Comparison of ENCODE assay signal across 1 cellular context in the genomic region with DNA sequence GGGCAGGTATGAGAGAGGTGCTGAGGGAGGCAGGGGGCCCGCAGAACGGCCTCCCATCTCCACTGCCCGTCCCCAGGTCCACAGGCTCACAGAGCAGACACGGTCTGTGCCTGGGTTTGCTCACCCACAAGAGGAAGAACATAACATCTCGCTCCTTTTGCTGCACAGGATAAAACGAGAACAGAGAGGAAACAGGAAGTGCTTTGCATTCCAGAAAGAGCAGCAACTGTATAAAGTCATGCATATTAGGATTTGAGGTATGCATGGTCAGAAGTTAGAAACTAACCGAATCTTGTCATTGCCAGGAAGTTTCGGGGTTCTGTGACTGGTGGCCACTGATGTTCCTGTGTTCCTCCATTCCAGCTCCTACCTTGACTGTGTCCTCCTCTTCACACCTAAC.
TF ChIP-seq lines count a peak whose summit lies in the region.

No MANE protein-coding gene starts in this region.

TF ChIP-seq in H1, 55 proteins besides CTCF, POLR2A, EP300 and RAD21:
- TF ChIP-seq SIX5 (IDR thresholded peaks at IDR 0.05; ENCODE audit: low read depth, low read length): no peak
- TF ChIP-seq, protein P1, sequence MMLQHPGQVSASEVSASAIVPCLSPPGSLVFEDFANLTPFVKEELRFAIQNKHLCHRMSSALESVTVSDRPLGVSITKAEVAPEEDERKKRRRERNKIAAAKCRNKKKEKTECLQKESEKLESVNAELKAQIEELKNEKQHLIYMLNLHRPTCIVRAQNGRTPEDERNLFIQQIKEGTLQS (IDR thresholded peaks at IDR 0.05; ENCODE audit: insufficient read depth, low read depth, low read length): no peak
- TF ChIP-seq BACH1 (IDR thresholded peaks at IDR 0.05; ENCODE audit: low read length): no peak
- no peak for TF ChIP-seq SP1 (IDR thresholded peaks at IDR 0.05; ENCODE audit: low read depth, low read length)
- no peak for TF ChIP-seq EZH2 (IDR thresholded peaks at IDR 0.05; ENCODE audit: low read depth, low read length, severe bottlenecking)
- no peak for TF ChIP-seq MAFK (IDR thresholded peaks at IDR 0.05; ENCODE audit: low read depth, low read length)
- TF ChIP-seq CTBP2 (IDR thresholded peaks at IDR 0.05; ENCODE audit: borderline replicate concordance, insufficient read depth, insufficient read length, low read length): no peak
- TF ChIP-seq SIRT6 (IDR thresholded peaks at IDR 0.05; ENCODE audit: low read length): no peak
- TF ChIP-seq, protein P2, sequence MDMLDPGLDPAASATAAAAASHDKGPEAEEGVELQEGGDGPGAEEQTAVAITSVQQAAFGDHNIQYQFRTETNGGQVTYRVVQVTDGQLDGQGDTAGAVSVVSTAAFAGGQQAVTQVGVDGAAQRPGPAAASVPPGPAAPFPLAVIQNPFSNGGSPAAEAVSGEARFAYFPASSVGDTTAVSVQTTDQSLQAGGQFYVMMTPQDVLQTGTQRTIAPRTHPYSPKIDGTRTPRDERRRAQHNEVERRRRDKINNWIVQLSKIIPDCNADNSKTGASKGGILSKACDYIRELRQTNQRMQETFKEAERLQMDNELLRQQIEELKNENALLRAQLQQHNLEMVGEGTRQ (IDR thresholded peaks at IDR 0.05; ENCODE audit: low read length): no peak
- TF ChIP-seq GTF2F1 (IDR thresholded peaks at IDR 0.05; ENCODE audit: borderline replicate concordance, low read depth, low read length): no peak
- TF ChIP-seq GABPA (IDR thresholded peaks at IDR 0.05; ENCODE audit: borderline replicate concordance, insufficient read depth, low read length): no peak
- no peak for TF ChIP-seq KDM1A (IDR thresholded peaks at IDR 0.05; ENCODE audit: borderline replicate concordance, low read length)
- TF ChIP-seq RXRA (IDR thresholded peaks at IDR 0.05; ENCODE audit: insufficient read depth, low read depth, low read length): no peak
- TF ChIP-seq ZNF274 (IDR thresholded peaks at IDR 0.05; ENCODE audit: borderline replicate concordance, extremely low read depth, low read length): no peak
- no peak for TF ChIP-seq YY1 (IDR thresholded peaks at IDR 0.05; ENCODE audit: low read depth, low read length)
- no peak for TF ChIP-seq POU5F1 (IDR thresholded peaks at IDR 0.05; ENCODE audit: low read depth, low read length)
- TF ChIP-seq, protein P3, sequence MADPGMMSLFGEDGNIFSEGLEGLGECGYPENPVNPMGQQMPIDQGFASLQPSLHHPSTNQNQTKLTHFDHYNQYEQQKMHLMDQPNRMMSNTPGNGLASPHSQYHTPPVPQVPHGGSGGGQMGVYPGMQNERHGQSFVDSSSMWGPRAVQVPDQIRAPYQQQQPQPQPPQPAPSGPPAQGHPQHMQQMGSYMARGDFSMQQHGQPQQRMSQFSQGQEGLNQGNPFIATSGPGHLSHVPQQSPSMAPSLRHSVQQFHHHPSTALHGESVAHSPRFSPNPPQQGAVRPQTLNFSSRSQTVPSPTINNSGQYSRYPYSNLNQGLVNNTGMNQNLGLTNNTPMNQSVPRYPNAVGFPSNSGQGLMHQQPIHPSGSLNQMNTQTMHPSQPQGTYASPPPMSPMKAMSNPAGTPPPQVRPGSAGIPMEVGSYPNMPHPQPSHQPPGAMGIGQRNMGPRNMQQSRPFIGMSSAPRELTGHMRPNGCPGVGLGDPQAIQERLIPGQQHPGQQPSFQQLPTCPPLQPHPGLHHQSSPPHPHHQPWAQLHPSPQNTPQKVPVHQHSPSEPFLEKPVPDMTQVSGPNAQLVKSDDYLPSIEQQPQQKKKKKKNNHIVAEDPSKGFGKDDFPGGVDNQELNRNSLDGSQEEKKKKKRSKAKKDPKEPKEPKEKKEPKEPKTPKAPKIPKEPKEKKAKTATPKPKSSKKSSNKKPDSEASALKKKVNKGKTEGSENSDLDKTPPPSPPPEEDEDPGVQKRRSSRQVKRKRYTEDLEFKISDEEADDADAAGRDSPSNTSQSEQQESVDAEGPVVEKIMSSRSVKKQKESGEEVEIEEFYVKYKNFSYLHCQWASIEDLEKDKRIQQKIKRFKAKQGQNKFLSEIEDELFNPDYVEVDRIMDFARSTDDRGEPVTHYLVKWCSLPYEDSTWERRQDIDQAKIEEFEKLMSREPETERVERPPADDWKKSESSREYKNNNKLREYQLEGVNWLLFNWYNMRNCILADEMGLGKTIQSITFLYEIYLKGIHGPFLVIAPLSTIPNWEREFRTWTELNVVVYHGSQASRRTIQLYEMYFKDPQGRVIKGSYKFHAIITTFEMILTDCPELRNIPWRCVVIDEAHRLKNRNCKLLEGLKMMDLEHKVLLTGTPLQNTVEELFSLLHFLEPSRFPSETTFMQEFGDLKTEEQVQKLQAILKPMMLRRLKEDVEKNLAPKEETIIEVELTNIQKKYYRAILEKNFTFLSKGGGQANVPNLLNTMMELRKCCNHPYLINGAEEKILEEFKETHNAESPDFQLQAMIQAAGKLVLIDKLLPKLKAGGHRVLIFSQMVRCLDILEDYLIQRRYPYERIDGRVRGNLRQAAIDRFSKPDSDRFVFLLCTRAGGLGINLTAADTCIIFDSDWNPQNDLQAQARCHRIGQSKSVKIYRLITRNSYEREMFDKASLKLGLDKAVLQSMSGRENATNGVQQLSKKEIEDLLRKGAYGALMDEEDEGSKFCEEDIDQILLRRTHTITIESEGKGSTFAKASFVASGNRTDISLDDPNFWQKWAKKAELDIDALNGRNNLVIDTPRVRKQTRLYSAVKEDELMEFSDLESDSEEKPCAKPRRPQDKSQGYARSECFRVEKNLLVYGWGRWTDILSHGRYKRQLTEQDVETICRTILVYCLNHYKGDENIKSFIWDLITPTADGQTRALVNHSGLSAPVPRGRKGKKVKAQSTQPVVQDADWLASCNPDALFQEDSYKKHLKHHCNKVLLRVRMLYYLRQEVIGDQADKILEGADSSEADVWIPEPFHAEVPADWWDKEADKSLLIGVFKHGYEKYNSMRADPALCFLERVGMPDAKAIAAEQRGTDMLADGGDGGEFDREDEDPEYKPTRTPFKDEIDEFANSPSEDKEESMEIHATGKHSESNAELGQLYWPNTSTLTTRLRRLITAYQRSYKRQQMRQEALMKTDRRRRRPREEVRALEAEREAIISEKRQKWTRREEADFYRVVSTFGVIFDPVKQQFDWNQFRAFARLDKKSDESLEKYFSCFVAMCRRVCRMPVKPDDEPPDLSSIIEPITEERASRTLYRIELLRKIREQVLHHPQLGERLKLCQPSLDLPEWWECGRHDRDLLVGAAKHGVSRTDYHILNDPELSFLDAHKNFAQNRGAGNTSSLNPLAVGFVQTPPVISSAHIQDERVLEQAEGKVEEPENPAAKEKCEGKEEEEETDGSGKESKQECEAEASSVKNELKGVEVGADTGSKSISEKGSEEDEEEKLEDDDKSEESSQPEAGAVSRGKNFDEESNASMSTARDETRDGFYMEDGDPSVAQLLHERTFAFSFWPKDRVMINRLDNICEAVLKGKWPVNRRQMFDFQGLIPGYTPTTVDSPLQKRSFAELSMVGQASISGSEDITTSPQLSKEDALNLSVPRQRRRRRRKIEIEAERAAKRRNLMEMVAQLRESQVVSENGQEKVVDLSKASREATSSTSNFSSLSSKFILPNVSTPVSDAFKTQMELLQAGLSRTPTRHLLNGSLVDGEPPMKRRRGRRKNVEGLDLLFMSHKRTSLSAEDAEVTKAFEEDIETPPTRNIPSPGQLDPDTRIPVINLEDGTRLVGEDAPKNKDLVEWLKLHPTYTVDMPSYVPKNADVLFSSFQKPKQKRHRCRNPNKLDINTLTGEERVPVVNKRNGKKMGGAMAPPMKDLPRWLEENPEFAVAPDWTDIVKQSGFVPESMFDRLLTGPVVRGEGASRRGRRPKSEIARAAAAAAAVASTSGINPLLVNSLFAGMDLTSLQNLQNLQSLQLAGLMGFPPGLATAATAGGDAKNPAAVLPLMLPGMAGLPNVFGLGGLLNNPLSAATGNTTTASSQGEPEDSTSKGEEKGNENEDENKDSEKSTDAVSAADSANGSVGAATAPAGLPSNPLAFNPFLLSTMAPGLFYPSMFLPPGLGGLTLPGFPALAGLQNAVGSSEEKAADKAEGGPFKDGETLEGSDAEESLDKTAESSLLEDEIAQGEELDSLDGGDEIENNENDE (IDR thresholded peaks at IDR 0.05; ENCODE audit: insufficient replicate concordance, low read length): no peak
- TF ChIP-seq SUZ12 (IDR thresholded peaks at IDR 0.05; ENCODE audit: low read length): no peak
- TF ChIP-seq SP4 (IDR thresholded peaks at IDR 0.05; ENCODE audit: low read length): no peak
TF ChIP-seq in H1: peak in this region for 0.
